Comparison of ENCODE assay signal across 25 cellular contexts in genomic region chr15:35698331-35698730, GRCh38.
A peak's percentile ranks its signal among the peaks of the same experiment; 100 is the strongest.
DNase-seq lines count a peak whose midpoint lies in the region; TF ChIP-seq lines count a peak whose summit lies in the region.
"Had no signal": no experiment of that assay in that cellular context is flagged by ENCODE, and none has a peak within 500 bp of the region (broad histone marks: within the 10 kb centered on the region; RNA-seq: fewer than 3 reads in every experiment).

No MANE protein-coding gene starts in this region.

- no peak overlapping the region for H3K27ac Mint-ChIP-seq in H9
- H3K27ac Mint-ChIP-seq: activated naive CD4-positive, alpha-beta T cell treated with anti-CD3 and anti-CD28 coated beads for 36 hours; CD8-positive, alpha-beta memory T cell; effector memory CD8-positive, alpha-beta T cell; T-cell had no signal

- H2BK12ac ChIP-seq in H9 (ENCODE audit: insufficient read length, low read depth, low read length) (no peak overlapping the region), trophoblast cell (ENCODE audit: low read length) (peak overlapping the region; percentile 90)

- H3K4me1 Mint-ChIP-seq in H9 = peaks cover 32 to 33% of the 10 kb centered on the region in 2 experiments
- H3K4me1 Mint-ChIP-seq: CD8-positive, alpha-beta memory T cell; neural crest cell; T-cell had no signal

- H3K4me3 Mint-ChIP-seq in H9 = no peak overlapping the region
- H3K4me3 Mint-ChIP-seq: activated naive CD4-positive, alpha-beta T cell treated with anti-CD3 and anti-CD28 coated beads for 36 hours; activated T-cell treated with anti-CD3 and anti-CD28 coated beads, Interleukin-2, amount 50 U/mL, for 4 hours; CD8-positive, alpha-beta memory T cell; effector memory CD8-positive, alpha-beta T cell; neural crest cell; T-cell had no signal

- no peaks in the 10 kb centered on the region for H4K20me1 ChIP-seq in H9 (ENCODE audit: control insufficient read depth, insufficient read depth, insufficient read length)

- H3K18ac ChIP-seq in H9 (ENCODE audit: insufficient read length, low read depth, low read length) (no peak overlapping the region), trophoblast cell (ENCODE audit: low read length) (no peak overlapping the region)

- no peak overlapping the region for H4K91ac ChIP-seq in H9 (ENCODE audit: insufficient read length, low read depth, low read length)
- H4K91ac ChIP-seq in trophoblast cell (ENCODE audit: low read depth, low read length) = peak overlapping the region; percentile 54

- H3K4me1 ChIP-seq in H9 (ENCODE audit: insufficient read depth, low read length) (peaks cover 5% of the 10 kb centered on the region; the same call in 1 of the 2 replicates), SJSA1 (replicated peaks) (peaks cover 26% of the 10 kb centered on the region), esophagus muscularis mucosa (peaks cover 43 to 59% (median 50%) of the 10 kb centered on the region in 4 donors), trophoblast cell (ENCODE audit: control insufficient read depth in 1 of 2, insufficient read depth in 2 of 2, low read length in 2 of 2) (peaks cover 2 to 15% of the 10 kb centered on the region in 2 experiments)

- H3K9me3 ChIP-seq in H9 (ENCODE audit: control insufficient read depth, low read depth, low read length) (no peaks in the 10 kb centered on the region), SJSA1 (replicated peaks) (no peaks in the 10 kb centered on the region), esophagus muscularis mucosa (no peaks in the 10 kb centered on the region), trophoblast cell (ENCODE audit: insufficient read depth, low read depth, low read length) (no peaks in the 10 kb centered on the region)
- H3K9me3 ChIP-seq: thoracic aorta had no signal

- H2BK120ac ChIP-seq in H9 (ENCODE audit: low read depth, low read length, poor library complexity, severe bottlenecking) (peak overlapping the region; percentile 67), trophoblast cell (ENCODE audit: insufficient read depth, low read length, poor library complexity) (no peak overlapping the region)

- H3K9me3 Mint-ChIP-seq in H9 = no peaks in the 10 kb centered on the region
- H3K9me3 Mint-ChIP-seq: activated naive CD4-positive, alpha-beta T cell treated with anti-CD3 and anti-CD28 coated beads for 36 hours; activated T-cell treated with anti-CD3 and anti-CD28 coated beads, Interleukin-2, amount 50 U/mL, for 4 hours; CD8-positive, alpha-beta memory T cell; T-cell had no signal

- no peak overlapping the region for H4K5ac ChIP-seq in H9 (ENCODE audit: insufficient read length, low read depth, low read length)

- H3K27me3 Mint-ChIP-seq in H9 (ENCODE audit: low read depth) = no peaks in the 10 kb centered on the region

- H3K36me3 ChIP-seq in SJSA1 = no peaks in the 10 kb centered on the region
- H3K36me3 ChIP-seq in esophagus muscularis mucosa = no peaks in the 10 kb centered on the region
- no peaks in the 10 kb centered on the region for H3K36me3 ChIP-seq in trophoblast cell (ENCODE audit: control insufficient read depth in 1 of 2, insufficient read depth in 2 of 2, low read length in 2 of 2)
- H3K36me3 ChIP-seq: thoracic aorta had no signal

- H3K4me3 ChIP-seq in SJSA1 (no peak overlapping the region), esophagus muscularis mucosa (no peak overlapping the region), trophoblast cell (ENCODE audit: low read depth, low read length) (no peak overlapping the region)
- H3K4me3 ChIP-seq: skin epidermis had no signal

- H2BK5ac ChIP-seq in H9 (ENCODE audit: insufficient read length, low read length) (no peak overlapping the region), trophoblast cell (ENCODE audit: low read depth, low read length, poor library complexity) (no peak overlapping the region)

- H3K4me2 ChIP-seq in H9 (ENCODE audit: insufficient read depth, insufficient read length, low read length) (no peak overlapping the region), trophoblast cell (ENCODE audit: low read length) (no peak overlapping the region)

- H4K8ac ChIP-seq in H9 (replicated peaks; ENCODE audit: insufficient read length, low read depth, low read length) (no peak overlapping the region), trophoblast cell (ENCODE audit: low read depth, low read length) (no peak overlapping the region)

- H3K79me2 ChIP-seq in H9 (ENCODE audit: insufficient read depth, low read length) (no peaks in the 10 kb centered on the region), trophoblast cell (ENCODE audit: control insufficient read depth, insufficient read depth, low read length, poor library complexity) (no peaks in the 10 kb centered on the region)

- no peaks in the 10 kb centered on the region for H3K79me1 ChIP-seq in H9 (ENCODE audit: insufficient read depth, low read depth, low read length, poor library complexity, severe bottlenecking)
- peaks cover 14% of the 10 kb centered on the region for H3K79me1 ChIP-seq in trophoblast cell (ENCODE audit: low read length)

- TF ChIP-seq CTCF in H9 (conservative IDR thresholded peaks at IDR 0.05) (no peak), esophagus muscularis mucosa (IDR thresholded peaks at IDR 0.05) (no peak), GM13977 (IDR thresholded peaks at IDR 0.05; ENCODE audit: extremely low read depth, insufficient read depth, missing control alignments) (no peak)

- no peak overlapping the region for H3K14ac ChIP-seq in H9 (ENCODE audit: insufficient read depth, low read length)
- H3K14ac ChIP-seq in trophoblast cell (ENCODE audit: low read length) = no peak overlapping the region

- TF ChIP-seq POLR2A in esophagus muscularis mucosa (IDR thresholded peaks at IDR 0.05; ENCODE audit: low read depth) = no peak

- H3K27ac ChIP-seq in H9 (ENCODE audit: insufficient read length, low read depth, low read length) (no peak overlapping the region), SJSA1 (peak overlapping the region; percentile 67), esophagus muscularis mucosa (replicated peaks in 1 of 4) (peak overlapping the region; percentile 51 to 74 (median 60)), trophoblast cell (ENCODE audit: low read depth, low read length) (peak overlapping the region; percentile 68)
- H3K27ac ChIP-seq: skin epidermis had no signal

- H3K27me3 ChIP-seq in H9 (ENCODE audit: insufficient read depth, low read length) = no peaks in the 10 kb centered on the region
- no peaks in the 10 kb centered on the region for H3K27me3 ChIP-seq in SJSA1 (replicated peaks)
- H3K27me3 ChIP-seq in esophagus muscularis mucosa = no peaks in the 10 kb centered on the region
- no peaks in the 10 kb centered on the region for H3K27me3 ChIP-seq in trophoblast cell (ENCODE audit: insufficient read depth, low read length)

- intact Hi-C loops in esophagus muscularis mucosa (cut with DNase I) = loop anchor here (10.0 kb wide), 1 partner anchor 154 kb away; the partner anchor contains the start of gene DPH6

- no peak overlapping the region for H3K56ac ChIP-seq in H9 (ENCODE audit: insufficient read length, low read depth, low read length)

- H2AFZ ChIP-seq in H9 (ENCODE audit: low read length) (no peak overlapping the region), trophoblast cell (ENCODE audit: insufficient read depth, low read length, poor library complexity) (no peak overlapping the region)

- H2BK15ac ChIP-seq in H9 (ENCODE audit: low read depth, low read length) = no peak overlapping the region

- H3T11ph ChIP-seq in H9 (ENCODE audit: low read length) = no peak overlapping the region

- no CpG with 5 or more reads among the region's 4 CpGs for WGBS in H9 (ENCODE audit: extremely low coverage, insufficient read length, low lambda C conversion rate)
- 66% methylated on average over 4 of the region's 4 CpGs for WGBS in esophagus muscularis mucosa
- WGBS in trophoblast cell (ENCODE audit: extremely low coverage, insufficient coverage, insufficient read length) = no CpG with 5 or more reads among the region's 4 CpGs

- H3K36me3 Mint-ChIP-seq in H9 (ENCODE audit: insufficient read depth in 1 of 3, low read depth in 3 of 3) = no peaks in the 10 kb centered on the region
- H3K36me3 Mint-ChIP-seq: CD8-positive, alpha-beta memory T cell; T-cell had no signal

- H2BK20ac ChIP-seq in H9 (ENCODE audit: low read depth, low read length, poor library complexity, severe bottlenecking) = no peak overlapping the region

- H2AK5ac ChIP-seq in H9 (ENCODE audit: insufficient read length, low read length) = no peak overlapping the region
- no peak overlapping the region for H2AK5ac ChIP-seq in trophoblast cell (ENCODE audit: low read length)

- no peak overlapping the region for H3K9ac ChIP-seq in H9 (ENCODE audit: extremely low read depth, insufficient read length, low read length)
- H3K9ac ChIP-seq in trophoblast cell (ENCODE audit: low read length) = no peak overlapping the region

- no peaks in the 10 kb centered on the region for H3K23me2 ChIP-seq in H9 (ENCODE audit: insufficient read length, low read depth, low read length, poor library complexity, severe bottlenecking)

- in situ Hi-C loops in GM13977 (cut with MboI; ENCODE audit: low pct_unique_long_range_greater_than_20kb, low sequenced_read_pairs, unreplicated experiment) = no loop called here

- no peak for TF ChIP-seq EP300 in esophagus muscularis mucosa (IDR thresholded peaks at IDR 0.05)

- DNase-seq in H9 (no peak), SJSA1 (ENCODE audit: low read depth in 1 of 2, low spot score in 2 of 2) (no peak), esophagus muscularis mucosa (ENCODE audit: extremely low spot score) (no peak), trophoblast cell (no peak), NCI-H2029 treated with DMSO at 0.1 percent for 48 hours (lab: John Stamatoyannopoulos, UW) (no peak), NCI-H774 (lab: John Stamatoyannopoulos, UW) (no peak), GM13977 (ENCODE audit: low spot score) (no peak)
- DNase-seq: activated CD4-positive, CD25-positive, alpha-beta regulatory T cell treated with anti-CD3 and anti-CD28 coated beads, Interleukin-2, amount 50 U/mL, for 72 hours; activated naive CD4-positive, alpha-beta T cell treated with anti-CD3 and anti-CD28 coated beads for 36 hours; activated T-cell treated with anti-CD3 and anti-CD28 coated beads, Interleukin-2, amount 50 U/mL, for 4 hours; amygdala; CD8-positive, alpha-beta memory T cell; cerebellar nuclear complex; DMS79; effector memory CD8-positive, alpha-beta T cell; MM.1S; NCI-H2171 treated with DMSO at 0.1 percent for 48 hours; OCI-M1; SHP77 treated with DMSO at 0.1 percent for 48 hours; stimulated activated CD4-positive, alpha-beta T cell treated with anti-CD3 and anti-CD28 coated beads, Interleukin-2, amount 100 ng/mL, for 48 hours; stimulated activated naive CD4-positive, alpha-beta T cell treated with Interleukin-2 at 50 U/mL for 16 hours; T-cell had no signal

- H3K23ac ChIP-seq in H9 (ENCODE audit: insufficient read length, low read depth, low read length) = no peak overlapping the region
- no peak overlapping the region for H3K23ac ChIP-seq in trophoblast cell (ENCODE audit: low read length)

- no peak overlapping the region for H3K4ac ChIP-seq in H9 (ENCODE audit: low read depth, low read length)
- H3K4ac ChIP-seq in trophoblast cell (ENCODE audit: low read depth, low read length) = no peak overlapping the region

- H4K12ac ChIP-seq in trophoblast cell (ENCODE audit: low read depth, low read length) = no peak overlapping the region
